In the genomic region with DNA sequence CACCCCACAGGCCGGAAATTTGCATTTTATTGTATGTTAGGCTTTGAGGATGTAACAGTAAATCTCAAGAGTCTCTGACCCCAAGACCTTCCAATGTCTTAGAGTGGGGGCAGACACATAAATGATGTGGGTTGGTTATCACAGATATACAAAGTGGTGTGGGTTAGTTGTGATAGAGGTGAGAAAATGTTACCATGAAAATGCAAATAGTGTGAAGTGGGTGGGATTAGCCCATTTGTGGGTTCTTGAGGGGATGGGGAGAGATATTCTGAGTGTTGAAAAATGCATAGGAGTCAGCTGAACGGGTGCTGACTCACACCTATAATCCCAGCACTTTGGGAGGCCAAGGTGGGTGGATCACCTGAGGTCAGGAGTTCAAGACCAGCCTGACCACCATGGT, we compare ENCODE assay signal across 1 cellular context.
A peak's percentile ranks its signal among the peaks of the same experiment; 100 is the strongest.
TF ChIP-seq lines count a peak whose summit lies in the region.

No MANE protein-coding gene starts in this region.

TF ChIP-seq in K562, 482 proteins besides CTCF, POLR2A, EP300 and RAD21 (continued from another document):
- TF ChIP-seq, protein P1, sequence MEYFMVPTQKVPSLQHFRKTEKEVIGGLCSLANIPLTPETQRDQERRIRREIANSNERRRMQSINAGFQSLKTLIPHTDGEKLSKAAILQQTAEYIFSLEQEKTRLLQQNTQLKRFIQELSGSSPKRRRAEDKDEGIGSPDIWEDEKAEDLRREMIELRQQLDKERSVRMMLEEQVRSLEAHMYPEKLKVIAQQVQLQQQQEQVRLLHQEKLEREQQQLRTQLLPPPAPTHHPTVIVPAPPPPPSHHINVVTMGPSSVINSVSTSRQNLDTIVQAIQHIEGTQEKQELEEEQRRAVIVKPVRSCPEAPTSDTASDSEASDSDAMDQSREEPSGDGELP (CRISPR knock-in tag; IDR thresholded peaks at IDR 0.05; ENCODE audit: borderline replicate concordance), result peak; percentile 28; the same call in 1 of the 2 replicates
- no peak for TF ChIP-seq TRIM28 (IDR thresholded peaks at IDR 0.05)
- TF ChIP-seq, protein P2, sequence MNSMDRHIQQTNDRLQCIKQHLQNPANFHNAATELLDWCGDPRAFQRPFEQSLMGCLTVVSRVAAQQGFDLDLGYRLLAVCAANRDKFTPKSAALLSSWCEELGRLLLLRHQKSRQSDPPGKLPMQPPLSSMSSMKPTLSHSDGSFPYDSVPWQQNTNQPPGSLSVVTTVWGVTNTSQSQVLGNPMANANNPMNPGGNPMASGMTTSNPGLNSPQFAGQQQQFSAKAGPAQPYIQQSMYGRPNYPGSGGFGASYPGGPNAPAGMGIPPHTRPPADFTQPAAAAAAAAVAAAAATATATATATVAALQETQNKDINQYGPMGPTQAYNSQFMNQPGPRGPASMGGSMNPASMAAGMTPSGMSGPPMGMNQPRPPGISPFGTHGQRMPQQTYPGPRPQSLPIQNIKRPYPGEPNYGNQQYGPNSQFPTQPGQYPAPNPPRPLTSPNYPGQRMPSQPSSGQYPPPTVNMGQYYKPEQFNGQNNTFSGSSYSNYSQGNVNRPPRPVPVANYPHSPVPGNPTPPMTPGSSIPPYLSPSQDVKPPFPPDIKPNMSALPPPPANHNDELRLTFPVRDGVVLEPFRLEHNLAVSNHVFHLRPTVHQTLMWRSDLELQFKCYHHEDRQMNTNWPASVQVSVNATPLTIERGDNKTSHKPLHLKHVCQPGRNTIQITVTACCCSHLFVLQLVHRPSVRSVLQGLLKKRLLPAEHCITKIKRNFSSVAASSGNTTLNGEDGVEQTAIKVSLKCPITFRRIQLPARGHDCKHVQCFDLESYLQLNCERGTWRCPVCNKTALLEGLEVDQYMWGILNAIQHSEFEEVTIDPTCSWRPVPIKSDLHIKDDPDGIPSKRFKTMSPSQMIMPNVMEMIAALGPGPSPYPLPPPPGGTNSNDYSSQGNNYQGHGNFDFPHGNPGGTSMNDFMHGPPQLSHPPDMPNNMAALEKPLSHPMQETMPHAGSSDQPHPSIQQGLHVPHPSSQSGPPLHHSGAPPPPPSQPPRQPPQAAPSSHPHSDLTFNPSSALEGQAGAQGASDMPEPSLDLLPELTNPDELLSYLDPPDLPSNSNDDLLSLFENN (IDR thresholded peaks at IDR 0.05; ENCODE audit: low read depth in 2 of 2, low read length in 2 of 2), result no peak
- TF ChIP-seq NFE2 (IDR thresholded peaks at IDR 0.05; ENCODE audit: low read depth), result peak; percentile 41; the same call in 1 of the 2 replicates
TF ChIP-seq in K562: peak in this region for 2.
